ENCODE assay signal across 13 cellular contexts in the genomic region with DNA sequence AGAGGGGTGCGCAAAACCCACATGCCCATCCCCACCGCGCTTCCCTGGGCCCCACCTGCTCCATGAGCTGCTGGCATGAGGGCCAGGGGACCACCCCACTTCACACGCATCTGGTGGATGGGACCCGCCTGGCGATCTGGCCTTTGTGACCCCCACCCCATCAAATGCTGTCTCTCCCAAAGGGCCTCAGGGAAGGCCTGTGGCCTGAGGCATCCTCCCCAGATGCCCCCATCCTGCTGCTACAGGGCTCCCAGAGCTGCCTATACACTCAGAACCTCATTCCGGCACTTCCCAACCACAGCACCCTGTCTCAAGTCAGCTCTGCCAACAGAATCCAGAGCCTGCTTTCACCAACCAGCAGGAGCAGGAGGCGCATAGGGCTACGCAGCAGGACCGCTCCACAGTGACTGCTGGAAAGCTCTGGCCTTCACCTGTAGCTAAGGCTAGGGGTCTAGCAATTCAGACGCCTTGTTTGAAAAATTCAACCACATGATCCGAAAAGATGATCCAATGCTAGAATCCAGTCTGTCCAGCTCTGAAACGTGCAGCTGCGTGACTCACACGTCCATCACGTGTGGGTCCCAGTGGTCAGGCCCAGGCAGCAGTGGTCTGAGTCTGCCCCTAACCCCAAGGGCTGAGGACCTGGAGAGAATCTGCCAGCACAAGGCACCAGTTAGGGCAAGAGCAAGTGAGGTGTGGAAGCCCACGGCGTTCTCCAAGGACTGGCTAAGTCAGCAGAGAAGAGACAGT. TPM values are rescaled to one million over a fixed set of nuclear protein-coding genes. Genes with fewer than 3 reads are reported as not detected.
A peak's percentile ranks its signal among the peaks of the same experiment; 100 is the strongest.
DNase-seq lines count a peak whose midpoint lies in the region; ATAC-seq, FAIRE-seq and TF ChIP-seq lines count a peak whose summit lies in the region.
"Had no signal": no experiment of that assay in that cellular context is flagged by ENCODE, and none has a peak within 500 bp of the region (broad histone marks: within the 10 kb centered on the region; RNA-seq: fewer than 3 reads in every experiment).

No MANE protein-coding gene starts in this region.

- no peak overlapping the region for H3K4me3 ChIP-seq in heart left ventricle

- intact Hi-C loops in heart left ventricle (cut with DNase I) = loop anchor here in 6 of 10 donors (2.0 to 10.0 kb wide), 5 partner anchors 36 to 89 kb away; partner anchors contain the start of gene INPP5E (in 1 of the 6)

- H3K4me3 Mint-ChIP-seq in activated naive CD4-positive, alpha-beta T cell treated with anti-CD3 and anti-CD28 coated beads, Interleukin-2, amount 50 U/mL, for 24 hours = peak overlapping the region; percentile 58
- no peak overlapping the region for H3K4me3 Mint-ChIP-seq in chondrocyte (ENCODE audit: unreplicated experiment)
- peak overlapping the region; percentile 83 for H3K4me3 Mint-ChIP-seq in stimulated activated effector memory CD8-positive, alpha-beta T cell treated with anti-CD3 and anti-CD28 coated beads, Interleukin-12 subunit alpha, Interleukin-12 subunit beta, amount 100 ng/mL, for 72 hours

- no peaks in the 10 kb centered on the region for H3K27me3 Mint-ChIP-seq in activated naive CD4-positive, alpha-beta T cell treated with anti-CD3 and anti-CD28 coated beads, Interleukin-2, amount 50 U/mL, for 24 hours
- H3K27me3 Mint-ChIP-seq in chondrocyte (ENCODE audit: low read depth) = no peaks in the 10 kb centered on the region

- CTCF ChIA-PET in RWPE1 (lab: Yijun Ruan, JAX) = interaction anchor here (0.5 to 3.3 kb wide), 14 partner anchors 8 to 842 kb away, joined by 3 to 18 read pairs (median 4); partner anchors contain the start of genes CARD9, DNLZ, ENTR1 and PMPCA

- no peaks in the 10 kb centered on the region for H3K9me3 ChIP-seq in heart left ventricle

- no peak for TF ChIP-seq POLR2A in heart left ventricle (IDR thresholded peaks at IDR 0.05)

- TF ChIP-seq CTCF in RWPE1 (conservative IDR thresholded peaks at IDR 0.05; ENCODE audit: low read depth) = no peak
- TF ChIP-seq CTCF in chondrocyte (IDR thresholded peaks at IDR 0.05) = no peak
- no peak for TF ChIP-seq CTCF in heart left ventricle (IDR thresholded peaks at IDR 0.05)

- no peaks in the 10 kb centered on the region for H3K27me3 ChIP-seq in heart left ventricle

- H3K4me1 ChIP-seq in heart left ventricle = peaks cover 0 to 38% (median 17%) of the 10 kb centered on the region in 12 donors

- FAIRE-seq in GM19239 (lab: Jason Lieb, UNC) = no peak

- H3K27ac ChIP-seq in RWPE1 (peak overlapping the region; percentile 79), heart left ventricle (no peak overlapping the region)

- peak overlapping the region; percentile 91 for H3K27ac Mint-ChIP-seq in activated naive CD4-positive, alpha-beta T cell treated with anti-CD3 and anti-CD28 coated beads, Interleukin-2, amount 50 U/mL, for 24 hours
- H3K27ac Mint-ChIP-seq in chondrocyte (ENCODE audit: unreplicated experiment) = peak overlapping the region; percentile 18
- peak overlapping the region; percentile 83 for H3K27ac Mint-ChIP-seq in stimulated activated effector memory CD8-positive, alpha-beta T cell treated with anti-CD3 and anti-CD28 coated beads, Interleukin-12 subunit alpha, Interleukin-12 subunit beta, amount 100 ng/mL, for 72 hours

- ATAC-seq in stimulated activated effector memory CD8-positive, alpha-beta T cell treated with anti-CD3 and anti-CD28 coated beads, Interleukin-12 subunit alpha, Interleukin-12 subunit beta, amount 100 ng/mL, for 72 hours = no peak
- no peak for ATAC-seq in HG03432 (IDR thresholded peaks at IDR 0.05; ENCODE audit: unreplicated experiment)
- no peak for ATAC-seq in heart left ventricle

- peaks cover 6% of the 10 kb centered on the region for H3K36me3 Mint-ChIP-seq in activated naive CD4-positive, alpha-beta T cell treated with anti-CD3 and anti-CD28 coated beads, Interleukin-2, amount 50 U/mL, for 24 hours
- peaks cover 12% of the 10 kb centered on the region for H3K36me3 Mint-ChIP-seq in chondrocyte (ENCODE audit: low read depth)
- peaks cover 71% of the 10 kb centered on the region for H3K36me3 Mint-ChIP-seq in stimulated activated effector memory CD8-positive, alpha-beta T cell treated with anti-CD3 and anti-CD28 coated beads, Interleukin-12 subunit alpha, Interleukin-12 subunit beta, amount 100 ng/mL, for 72 hours

- H3K9me3 Mint-ChIP-seq in activated naive CD4-positive, alpha-beta T cell treated with anti-CD3 and anti-CD28 coated beads, Interleukin-2, amount 50 U/mL, for 24 hours = no peaks in the 10 kb centered on the region
- no peaks in the 10 kb centered on the region for H3K9me3 Mint-ChIP-seq in chondrocyte (ENCODE audit: low read depth)
- no peaks in the 10 kb centered on the region for H3K9me3 Mint-ChIP-seq in stimulated activated effector memory CD8-positive, alpha-beta T cell treated with anti-CD3 and anti-CD28 coated beads, Interleukin-12 subunit alpha, Interleukin-12 subunit beta, amount 100 ng/mL, for 72 hours

- H3K4me1 Mint-ChIP-seq in activated naive CD4-positive, alpha-beta T cell treated with anti-CD3 and anti-CD28 coated beads, Interleukin-2, amount 50 U/mL, for 24 hours = peaks cover 60% of the 10 kb centered on the region
- H3K4me1 Mint-ChIP-seq in chondrocyte (ENCODE audit: low read depth) = peaks cover 17% of the 10 kb centered on the region
- peaks cover 60% of the 10 kb centered on the region for H3K4me1 Mint-ChIP-seq in stimulated activated effector memory CD8-positive, alpha-beta T cell treated with anti-CD3 and anti-CD28 coated beads, Interleukin-12 subunit alpha, Interleukin-12 subunit beta, amount 100 ng/mL, for 72 hours

- DNase-seq in activated naive CD4-positive, alpha-beta T cell (lab: John Stamatoyannopoulos, UW) = no peak
- DNase-seq in RWPE1 (ENCODE audit: low spot score) = peak; percentile 44
- DNase-seq in chondrocyte (ENCODE audit: low spot score) = no peak
- DNase-seq in stimulated activated effector memory CD8-positive, alpha-beta T cell treated with anti-CD3 and anti-CD28 coated beads, Interleukin-12 subunit alpha, Interleukin-12 subunit beta, amount 100 ng/mL, for 72 hours (ENCODE audit: low spot score in 2 of 2) = no peak
- DNase-seq in GM19239 (ENCODE audit: insufficient read length, low spot score) = no peak
- no peak for DNase-seq in heart left ventricle
- DNase-seq: activated gamma-delta T cell treated with Interleukin-2 at 50 U/mL for 16 hours; GDM1; NCI-H187; stimulated activated CD4-positive, alpha-beta T cell treated with anti-CD3 and anti-CD28 coated beads, Interleukin-4, amount 100 ng/mL, for 24 hours; WERI-Rb-1 had no signal

- POLR2A ChIA-PET in RWPE1 (lab: Yijun Ruan, JAX; ENCODE audit: low non-redundant PET) = interaction anchor here (1.1 kb wide), 1 partner anchor 8 kb away, joined by 4 read pairs; the partner anchor contains the start of genes ENTR1 and PMPCA

- H3K36me3 ChIP-seq in heart left ventricle = peaks cover 0 to 62% (median 48%) of the 10 kb centered on the region in 9 donors

- 88 to 94% (median 90%) methylated on average over 16 to 18 of the region's 18 CpGs for WGBS in heart left ventricle, 4 donors

RNA-seq across cellular contexts. Expression of gene SNAPC4, which starts 1.4 kb away (rescaled TPM):
- total RNA-seq in chondrocyte = 7.6 to 8.4 TPM (median 7.9 TPM) in 3 replicates
- total RNA-seq in heart left ventricle = 1 to 10 TPM; 3.1 to 7.8 (median 4.5) TPM
- 1 to 10 TPM; 4.0 to 4.3 TPM for polyA plus RNA-seq in heart left ventricle

RNA-seq across cellular contexts. Expression of gene ENTR1, which starts 9.1 kb away (rescaled TPM):
- 49.6 to 52.9 TPM (median 52.5 TPM) in 3 replicates for total RNA-seq in chondrocyte
- 10 to 100 TPM; 12.4 to 26.6 (median 18.4) TPM for total RNA-seq in heart left ventricle
- polyA plus RNA-seq in heart left ventricle = 10 to 100 TPM; 11.8 to 27.7 TPM

RNA-seq across cellular contexts. Expression of gene PMPCA, which starts 9.1 kb away (rescaled TPM):
- total RNA-seq in chondrocyte = 42.5 to 64.8 TPM (median 43.9 TPM) in 3 replicates
- 10 to 100 TPM; 61.5 to 81.8 (median 73.6) TPM for total RNA-seq in heart left ventricle
- polyA plus RNA-seq in heart left ventricle = 10 to 100 TPM; 70.8 to 77.0 TPM

RNA-seq across cellular contexts. Expression of gene CARD9, which starts 27.9 kb away (rescaled TPM):
- total RNA-seq in chondrocyte (0.22 to 2.4 TPM (median 1.9 TPM) in 3 replicates), heart left ventricle (1 to 10 TPM in 2 of 9 donors, under 1 TPM in 7; 0.30 to 7.1 (median 0.77) TPM)
- polyA plus RNA-seq in heart left ventricle = under 1 TPM; 0.69 to 1.00 TPM

RNA-seq across cellular contexts. Expression of gene DNLZ, which starts 37.8 kb away (rescaled TPM):
- 16.4 to 19.9 TPM (median 17.7 TPM) in 3 replicates for total RNA-seq in chondrocyte
- total RNA-seq in heart left ventricle = 10 to 100 TPM; 21.3 to 67.8 (median 33.6) TPM
- 10 to 100 TPM; 22.6 to 36.8 TPM for polyA plus RNA-seq in heart left ventricle

Comparison
In these comparisons a context has a peak if more than half of its experiments do, and no peak if none do; other contexts are left out.
1. H3K27ac Mint-ChIP-seq: peak in every context shown above with its lines; median percentile 91 in activated naive CD4-positive, alpha-beta T cell treated with anti-CD3 and anti-CD28 coated beads, Interleukin-2, amount 50 U/mL, for 24 hours; 83 in stimulated activated effector memory CD8-positive, alpha-beta T cell treated with anti-CD3 and anti-CD28 coated beads, Interleukin-12 subunit alpha, Interleukin-12 subunit beta, amount 100 ng/mL, for 72 hours; 18 in chondrocyte.